ENCODE assay signal across 8 cellular contexts in the genomic region with DNA sequence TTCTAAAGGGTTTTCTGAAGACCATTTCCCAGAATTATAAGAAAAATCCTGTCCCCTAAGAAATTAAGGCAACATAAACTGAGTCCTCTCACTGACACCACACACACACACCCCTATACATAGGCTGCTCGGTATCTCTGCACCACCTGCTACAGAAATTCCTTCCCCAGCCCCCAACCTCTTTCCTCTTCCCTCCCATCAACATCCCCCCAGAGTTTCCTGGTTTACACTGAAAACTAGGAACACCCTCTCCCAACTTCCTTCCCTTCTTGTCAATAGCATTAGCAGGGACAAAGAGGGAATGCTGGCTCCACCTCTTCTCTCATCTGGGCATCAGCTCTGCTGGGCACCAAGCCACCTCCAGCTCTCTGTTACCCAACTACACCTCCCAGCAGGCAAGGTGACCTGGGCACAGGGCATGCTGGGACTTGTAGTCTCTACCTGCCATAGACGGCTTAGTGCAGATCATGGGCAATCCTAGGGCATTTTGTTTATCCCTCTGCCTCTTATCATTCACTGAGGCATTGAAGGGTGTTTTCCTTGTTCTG. TPM values are rescaled to one million over a fixed set of nuclear protein-coding genes. Genes with fewer than 3 reads are reported as not detected.
A peak's percentile ranks its signal among the peaks of the same experiment; 100 is the strongest.
DNase-seq lines count a peak whose midpoint lies in the region; ATAC-seq, FAIRE-seq and TF ChIP-seq lines count a peak whose summit lies in the region.

No MANE protein-coding gene starts in this region.

- dilution Hi-C loops in endothelial cell of umbilical vein (cut with MboI; ENCODE audit: extremely low pct_ligation_motif_present, low sequenced_read_pairs) = no loop called here

- CTCF ChIA-PET in endothelial cell of umbilical vein (lab: Charles Lee) = interaction anchor here (0.6 to 9.1 kb wide), 20 partner anchors 8 to 213 kb away, joined by 3 to 81 read pairs (median 10); a partner anchor contains a TSS

- H3K27ac ChIP-seq in endothelial cell of umbilical vein (ENCODE audit: insufficient read depth, low read depth, low read length) = peak overlapping the region; percentile 73

- H3K4me1 Mint-ChIP-seq in stimulated activated naive B cell treated with anti-CD40 and anti-IgM and Interleukin-4, amounts not matched to agents 10 μg/mL and 1 μg/mL and 100 μg/mL, for 72 hours = peaks cover 12 to 18% of the 10 kb centered on the region in 2 donors

- H3K9me3 ChIP-seq in endothelial cell of umbilical vein (replicated peaks; ENCODE audit: control insufficient read depth, insufficient read depth, low read length) = no peaks in the 10 kb centered on the region
- no peaks in the 10 kb centered on the region for H3K9me3 ChIP-seq in mucosa of descending colon

- no peak overlapping the region for H2AFZ ChIP-seq in endothelial cell of umbilical vein (ENCODE audit: low read depth, low read length)

- peaks cover 5 to 10% of the 10 kb centered on the region in 2 donors for H3K27me3 Mint-ChIP-seq in stimulated activated naive B cell treated with anti-CD40 and anti-IgM and Interleukin-4, amounts not matched to agents 10 μg/mL and 1 μg/mL and 100 μg/mL, for 72 hours

- peaks cover 65% of the 10 kb centered on the region for H3K4me1 ChIP-seq in endothelial cell of umbilical vein (ENCODE audit: control insufficient read depth, extremely low read depth, insufficient read depth, low read length)
- peaks cover 12% of the 10 kb centered on the region for H3K4me1 ChIP-seq in mucosa of descending colon (ENCODE audit: low read depth)

- no peaks in the 10 kb centered on the region for H3K9me3 Mint-ChIP-seq in stimulated activated naive B cell treated with anti-CD40 and anti-IgM and Interleukin-4, amounts not matched to agents 10 μg/mL and 1 μg/mL and 100 μg/mL, for 72 hours

- H3K27ac Mint-ChIP-seq in stimulated activated naive B cell treated with anti-CD40 and anti-IgM and Interleukin-4, amounts not matched to agents 10 μg/mL and 1 μg/mL and 100 μg/mL, for 72 hours = peak overlapping the region; percentile 82

- TF ChIP-seq POLR2A in endothelial cell of umbilical vein (IDR thresholded peaks at IDR 0.05; ENCODE audit: low read depth, low read length) = peak; percentile 56

- no peaks in the 10 kb centered on the region for H3K36me3 Mint-ChIP-seq in stimulated activated naive B cell treated with anti-CD40 and anti-IgM and Interleukin-4, amounts not matched to agents 10 μg/mL and 1 μg/mL and 100 μg/mL, for 72 hours

- no peaks in the 10 kb centered on the region for H3K9me1 ChIP-seq in endothelial cell of umbilical vein (replicated peaks; ENCODE audit: control insufficient read depth, extremely low read depth, insufficient read depth, low read length)

- peaks cover 2% of the 10 kb centered on the region; the same call in 1 of the 2 replicates for H3K36me3 ChIP-seq in H7 (replicated peaks; ENCODE audit: control insufficient read depth, insufficient read depth, low read length)
- H3K36me3 ChIP-seq in endothelial cell of umbilical vein (ENCODE audit: control insufficient read depth in 2 of 2, extremely low read depth in 1 of 2, insufficient read depth in 2 of 2, low read length in 2 of 2) = peaks cover 20 to 31% of the 10 kb centered on the region in 2 experiments
- no peaks in the 10 kb centered on the region for H3K36me3 ChIP-seq in mucosa of descending colon (ENCODE audit: low read depth)

- DNase-seq in ACHN = peak; percentile 72
- DNase-seq in H7 = peak; percentile 85
- DNase-seq in NCI-H510A (lab: John Stamatoyannopoulos, UW) = peak; percentile 77
- DNase-seq in activated CD8-positive, alpha-beta memory T cell treated with anti-CD3 and anti-CD28 coated beads for 24 hours = peak; percentile 73
- DNase-seq in endothelial cell of umbilical vein (ENCODE audit: low read depth, low spot score) = peak; percentile 98
- peak; percentile 81 to 89 (median 85) for DNase-seq in mucosa of descending colon
- peak; percentile 44 for DNase-seq in stimulated activated naive B cell treated with anti-CD40 and anti-IgM and Interleukin-4, amounts not matched to agents 10 μg/mL and 1 μg/mL and 100 μg/mL, for 72 hours

- ATAC-seq in mucosa of descending colon (peak; percentile 92), GM19351 (IDR thresholded peaks at IDR 0.05; ENCODE audit: unreplicated experiment) (no peak)
- peak; percentile 92 to 95 for ATAC-seq in stimulated activated naive B cell treated with anti-CD40 and anti-IgM and Interleukin-4, amounts not matched to agents 10 μg/mL and 1 μg/mL and 100 μg/mL, for 72 hours (replicated peaks)

- H4K20me1 ChIP-seq in endothelial cell of umbilical vein (replicated peaks; ENCODE audit: control insufficient read depth, extremely low read depth, insufficient read depth, low read length) = no peaks in the 10 kb centered on the region

- intact Hi-C loops in endothelial cell of umbilical vein (cut with micrococcal nuclease) = loop anchor here (1.0 to 5.0 kb wide), 7 partner anchors 8 to 185 kb away; a partner anchor contains a TSS
- intact Hi-C loops in mucosa of descending colon (cut with DNase I, micrococcal nuclease) = loop anchor here (2.0 to 5.0 kb wide), 2 partner anchors 85 kb away; no protein-coding TSS in a partner anchor

- peak; percentile 96 for FAIRE-seq in endothelial cell of umbilical vein (lab: Jason Lieb, UNC)

- no peak for TF ChIP-seq CTCF in endothelial cell of umbilical vein (IDR thresholded peaks at IDR 0.05; ENCODE audit: extremely low read depth in 1 of 2, insufficient read depth in 1 of 2, low read depth in 1 of 2, low read length in 2 of 2)
- TF ChIP-seq CTCF in mucosa of descending colon (IDR thresholded peaks at IDR 0.05) = no peak

- peak overlapping the region; percentile 50 for H3K9ac ChIP-seq in endothelial cell of umbilical vein (replicated peaks; ENCODE audit: extremely low read depth, insufficient read depth, low read length)

- H3K4me3 Mint-ChIP-seq in stimulated activated naive B cell treated with anti-CD40 and anti-IgM and Interleukin-4, amounts not matched to agents 10 μg/mL and 1 μg/mL and 100 μg/mL, for 72 hours = no peak overlapping the region

- H3K27me3 ChIP-seq in H7 (ENCODE audit: control insufficient read depth, insufficient read depth, low read length) (no peaks in the 10 kb centered on the region), endothelial cell of umbilical vein (ENCODE audit: control insufficient read depth in 2 of 2, insufficient read depth in 2 of 2, low read length in 2 of 2) (no peaks in the 10 kb centered on the region)

- H3K79me2 ChIP-seq in endothelial cell of umbilical vein (ENCODE audit: control insufficient read depth, insufficient read depth, low read length) = peaks cover 94% of the 10 kb centered on the region

- no TSS peak for BruUV-seq in endothelial cell of umbilical vein (replicated peaks; lab: Mats Ljungman, UMichigan)

- in situ Hi-C loops in ACHN (cut with HindIII; ENCODE audit: low pct_ligation_motif_present, low pct_unique_long_range_greater_than_20kb, low sequenced_read_pairs) = no loop called here

- H3K4me2 ChIP-seq in endothelial cell of umbilical vein (ENCODE audit: insufficient read depth, low read length) = peak overlapping the region; percentile 67

- H3K4me3 ChIP-seq in H7 (ENCODE audit: insufficient read depth, low read depth, low read length) (no peak overlapping the region), endothelial cell of umbilical vein (replicated peaks in 1 of 3; ENCODE audit: insufficient read depth in 1 of 3, low read depth in 1 of 3, low read length in 3 of 3) (peak overlapping the region in 2 of 3 experiments; percentile 19 to 41), mucosa of descending colon (no peak overlapping the region)

- POLR2A ChIA-PET in endothelial cell of umbilical vein (lab: Charles Lee) = interaction anchor here (0.6 to 3.2 kb wide), 6 partner anchors 9 to 112 kb away, joined by 4 to 41 read pairs (median 10); a partner anchor contains a TSS

TF ChIP-seq in endothelial cell of umbilical vein, 7 proteins besides CTCF, POLR2A, EP300 and RAD21 (continues in another document):
- TF ChIP-seq POLR2AphosphoS5 (IDR thresholded peaks at IDR 0.05; ENCODE audit: insufficient read depth, low read depth, low read length) (peak; percentile 77), GATA2 (IDR thresholded peaks at IDR 0.05; ENCODE audit: insufficient read depth, insufficient read length, low read depth, low read length) (peak; percentile 33)

RNA-seq across cellular contexts. Expression of a gene that starts 15.7 kb away (rescaled TPM):
- 18.6 and 26.9 TPM in 2 replicates for total RNA-seq in H7 (2014; rRNA removed; shearing (Covaris generic))
- total RNA-seq in endothelial cell of umbilical vein (663 and 684 TPM in 2 replicates), mucosa of descending colon (100 to 1,000 TPM in 1 of 3 donors, 10 to 100 TPM in 2; 19.3 to 246 (median 52.4) TPM)
- polyA plus RNA-seq in endothelial cell of umbilical vein = 292 and 303 TPM in 2 replicates
- 292 and 325 TPM in 2 replicates for polyA plus RNA-seq in endothelial cell of umbilical vein (2011; cell fraction: cytosol; rRNA removed)
- 136 and 153 TPM in 2 replicates for polyA plus RNA-seq in endothelial cell of umbilical vein (2011; cell fraction: nucleus; rRNA removed)
- polyA plus RNA-seq in endothelial cell of umbilical vein (2012) = 489 and 555 TPM in 2 replicates
- polyA minus RNA-seq in endothelial cell of umbilical vein = 263 and 271 TPM in 2 replicates
- 99.5 TPM for polyA minus RNA-seq in endothelial cell of umbilical vein (2011; cell fraction: cytosol; rRNA and poly(A)+ RNA removed)
- polyA minus RNA-seq in endothelial cell of umbilical vein (2011; cell fraction: nucleus; rRNA and poly(A)+ RNA removed) = 60.6 and 86.5 TPM in 2 replicates

RNA-seq across cellular contexts. Expression of a gene that starts 19.1 kb away (rescaled TPM):
- total RNA-seq in H7 (2014; rRNA removed; shearing (Covaris generic)) = 54.6 and 101 TPM in 2 replicates
- 108 and 124 TPM in 2 replicates for total RNA-seq in endothelial cell of umbilical vein
- 48.2 and 59.1 TPM in 2 replicates for polyA plus RNA-seq in endothelial cell of umbilical vein
- 53.0 and 53.1 TPM in 2 replicates for polyA plus RNA-seq in endothelial cell of umbilical vein (2011; cell fraction: cytosol; rRNA removed)
- 102 and 117 TPM in 2 replicates for polyA plus RNA-seq in endothelial cell of umbilical vein (2011; cell fraction: nucleus; rRNA removed)
- 74.6 and 78.3 TPM in 2 replicates for polyA plus RNA-seq in endothelial cell of umbilical vein (2012)
- polyA minus RNA-seq in endothelial cell of umbilical vein = 130 and 144 TPM in 2 replicates
- 55.0 TPM for polyA minus RNA-seq in endothelial cell of umbilical vein (2011; cell fraction: cytosol; rRNA and poly(A)+ RNA removed)
- 64.6 and 75.9 TPM in 2 replicates for polyA minus RNA-seq in endothelial cell of umbilical vein (2011; cell fraction: nucleus; rRNA and poly(A)+ RNA removed)
- total RNA-seq in mucosa of descending colon = 100 to 1,000 TPM; 158 to 230 (median 227) TPM

RNA-seq across cellular contexts. Expression of a gene that starts 51.3 kb away (rescaled TPM):
- total RNA-seq in H7 (2014; rRNA removed; shearing (Covaris generic)) = 21.0 and 21.7 TPM in 2 replicates
- total RNA-seq in endothelial cell of umbilical vein = 36.4 and 37.3 TPM in 2 replicates
- 49.2 and 55.9 TPM in 2 replicates for polyA plus RNA-seq in endothelial cell of umbilical vein
- 23.8 and 26.4 TPM in 2 replicates for polyA plus RNA-seq in endothelial cell of umbilical vein (2011; cell fraction: cytosol; rRNA removed)
- polyA plus RNA-seq in endothelial cell of umbilical vein (2011; cell fraction: nucleus; rRNA removed) = 112 and 129 TPM in 2 replicates
- polyA plus RNA-seq in endothelial cell of umbilical vein (2012) = 27.7 and 32.3 TPM in 2 replicates
- polyA minus RNA-seq in endothelial cell of umbilical vein = 106 and 151 TPM in 2 replicates
- 19.3 TPM for polyA minus RNA-seq in endothelial cell of umbilical vein (2011; cell fraction: cytosol; rRNA and poly(A)+ RNA removed)
- polyA minus RNA-seq in endothelial cell of umbilical vein (2011; cell fraction: nucleus; rRNA and poly(A)+ RNA removed) = 70.8 and 102 TPM in 2 replicates
- total RNA-seq in mucosa of descending colon = 100 to 1,000 TPM in 1 of 3 donors, 10 to 100 TPM in 2; 88.5 to 105 (median 95.6) TPM

Comparison
In these comparisons a context has a peak if more than half of its experiments do, and no peak if none do; other contexts are left out.
1. DNase-seq: peak in every context shown above with its lines; median percentile 98 in endothelial cell of umbilical vein; 85 in H7; 85 in mucosa of descending colon; 77 in NCI-H510A; 73 in activated CD8-positive, alpha-beta memory T cell treated with anti-CD3 and anti-CD28 coated beads for 24 hours; 72 in ACHN; 44 in stimulated activated naive B cell treated with anti-CD40 and anti-IgM and Interleukin-4, amounts not matched to agents 10 μg/mL and 1 μg/mL and 100 μg/mL, for 72 hours.
2. H3K4me3 ChIP-seq: peak in endothelial cell of umbilical vein (2 of 3); none in H7 (single experiment) and mucosa of descending colon (single experiment).